ENCODE assay signal across 1 cellular context in the genomic region with DNA sequence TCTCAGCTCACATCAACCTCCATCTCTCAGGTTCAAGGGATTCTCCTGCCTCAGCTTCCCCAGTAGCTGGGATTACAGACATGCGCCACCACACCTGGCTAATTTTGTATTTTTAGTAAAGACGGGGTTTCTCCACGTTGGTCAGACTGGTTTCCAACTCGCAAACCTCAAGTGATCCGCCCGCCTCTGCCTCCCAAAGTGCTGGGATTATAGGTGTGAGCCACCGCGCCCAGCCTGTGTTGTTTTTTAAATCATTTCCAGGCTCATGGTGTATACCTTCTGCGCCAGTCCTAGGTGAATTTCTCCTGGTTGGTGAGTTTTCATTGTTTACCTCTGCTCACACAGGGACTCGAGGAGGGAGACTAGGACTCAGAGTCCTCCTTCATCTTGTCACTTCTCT.
TF ChIP-seq lines count a peak whose summit lies in the region.

No MANE protein-coding gene starts in this region.

TF ChIP-seq in liver, 16 proteins besides CTCF, POLR2A, EP300 and RAD21:
- peak; percentile 30 for TF ChIP-seq YY1 (IDR thresholded peaks at IDR 0.05)
